1 cellular context compared by ENCODE assay signal in genomic region chr16:89837014-89837546, GRCh38.
A peak's percentile ranks its signal among the peaks of the same experiment; 100 is the strongest.
TF ChIP-seq lines count a peak whose summit lies in the region.

No MANE protein-coding gene starts in this region.

TF ChIP-seq in HepG2, 621 proteins besides CTCF, POLR2A, EP300 and RAD21:
- TF ChIP-seq BCL6 (CRISPR knock-in tag; IDR thresholded peaks at IDR 0.05) (no peak), SRSF9 (IDR thresholded peaks at IDR 0.05; ENCODE audit: borderline replicate concordance, insufficient read depth, low read depth, low read length, poor library complexity, severe bottlenecking) (no peak), NRL (CRISPR knock-in tag; IDR thresholded peaks at IDR 0.05; ENCODE audit: borderline replicate concordance) (no peak; the same call in 1 of the 2 replicates), MATR3 (CRISPR knock-in tag; IDR thresholded peaks at IDR 0.05) (no peak), ZNF891 (CRISPR knock-in tag; IDR thresholded peaks at IDR 0.05) (peak; percentile 19; the same call in 1 of the 2 replicates), ZNF768 (CRISPR knock-in tag; IDR thresholded peaks at IDR 0.05) (peak; percentile 99), IKZF4 (CRISPR knock-in tag; IDR thresholded peaks at IDR 0.05; ENCODE audit: borderline replicate concordance, low read depth, not compliant biosample characterization) (peak; percentile 28), ZNF24 (IDR thresholded peaks at IDR 0.05) (no peak), NCOR1 (IDR thresholded peaks at IDR 0.05; ENCODE audit: borderline replicate concordance, low read length) (no peak), ZBTB42 (CRISPR knock-in tag; IDR thresholded peaks at IDR 0.05) (0 out of 2 replicates have a peak, but pooled peaks have one; percentile 48), ZNF740 (CRISPR knock-in tag; IDR thresholded peaks at IDR 0.05) (no peak), ASH2L (IDR thresholded peaks at IDR 0.05; ENCODE audit: insufficient read length, low read depth, low read length) (no peak), NFE2 (CRISPR knock-in tag; IDR thresholded peaks at IDR 0.05) (0 out of 2 replicates have a peak, but pooled peaks have one; percentile 17), ZBTB7A (CRISPR knock-in tag; IDR thresholded peaks at IDR 0.05) (0 out of 2 replicates have a peak, but pooled peaks have one; percentile 37), FOXC1 (CRISPR knock-in tag; IDR thresholded peaks at IDR 0.05; ENCODE audit: borderline replicate concordance) (0 out of 2 replicates have a peak, but pooled peaks have one; percentile 18), CEBPZ (IDR thresholded peaks at IDR 0.05; ENCODE audit: low read length) (no peak), ZBTB21 (CRISPR knock-in tag; IDR thresholded peaks at IDR 0.05) (peak; percentile 4; the same call in 1 of the 2 replicates), ZSCAN25 (CRISPR knock-in tag; IDR thresholded peaks at IDR 0.05) (no peak), ZNF263 (CRISPR knock-in tag; IDR thresholded peaks at IDR 0.05) (no peak), ZMYM3 (CRISPR knock-in tag; IDR thresholded peaks at IDR 0.05) (peak; percentile 54), ARHGAP35 (CRISPR knock-in tag; IDR thresholded peaks at IDR 0.05; ENCODE audit: borderline replicate concordance) (peak; percentile 18; the same call in 1 of the 2 replicates), ATF7 (IDR thresholded peaks at IDR 0.05) (no peak), ATF7 (CRISPR knock-in tag; IDR thresholded peaks at IDR 0.05) (no peak), EED (CRISPR knock-in tag; IDR thresholded peaks at IDR 0.05) (no peak), KLF9 (CRISPR knock-in tag; IDR thresholded peaks at IDR 0.05; ENCODE audit: low read depth) (no peak), MEIS2 (CRISPR knock-in tag; IDR thresholded peaks at IDR 0.05) (no peak), LCORL (IDR thresholded peaks at IDR 0.05) (no peak), LCORL (CRISPR knock-in tag; IDR thresholded peaks at IDR 0.05) (0 out of 2 replicates have a peak, but pooled peaks have one; percentile 13), DMAP1 (CRISPR knock-in tag; IDR thresholded peaks at IDR 0.05) (no peak), ZNF501 (CRISPR knock-in tag; IDR thresholded peaks at IDR 0.05) (peak; percentile 39), FOXO4 (CRISPR knock-in tag; conservative IDR thresholded peaks at IDR 0.05) (0 out of 2 replicates have a peak, but pooled peaks have one; percentile 64), ZNF549 (CRISPR knock-in tag; IDR thresholded peaks at IDR 0.05) (no peak), SRY (CRISPR knock-in tag; IDR thresholded peaks at IDR 0.05) (0 out of 2 replicates have a peak, but pooled peaks have one; percentile 17), ARID3A (IDR thresholded peaks at IDR 0.05; ENCODE audit: low read depth, low read length) (no peak), ELK4 (CRISPR knock-in tag; IDR thresholded peaks at IDR 0.05; ENCODE audit: borderline replicate concordance) (no peak), ZNF850 (CRISPR knock-in tag; conservative IDR thresholded peaks at IDR 0.05) (no peak), ZNF280B (CRISPR knock-in tag; IDR thresholded peaks at IDR 0.05; ENCODE audit: borderline replicate concordance) (peak; percentile 34; the same call in 1 of the 2 replicates), RFXAP (CRISPR knock-in tag; IDR thresholded peaks at IDR 0.05; ENCODE audit: borderline replicate concordance) (no peak), ZC3H4 (CRISPR knock-in tag; IDR thresholded peaks at IDR 0.05; ENCODE audit: borderline replicate concordance) (0 out of 2 replicates have a peak, but pooled peaks have one; percentile 18), KLF16 (CRISPR knock-in tag; IDR thresholded peaks at IDR 0.05) (no peak), ZNF704 (CRISPR knock-in tag; IDR thresholded peaks at IDR 0.05; ENCODE audit: borderline replicate concordance) (0 out of 2 replicates have a peak, but pooled peaks have one; percentile 9), E2F5 (CRISPR knock-in tag; conservative IDR thresholded peaks at IDR 0.05) (0 out of 2 replicates have a peak, but pooled peaks have one; percentile 36), ZNF572 (CRISPR knock-in tag; IDR thresholded peaks at IDR 0.05) (peak; percentile 97), U2AF1 (optimal IDR thresholded peaks at IDR 0.05; ENCODE audit: low read depth, low read length) (peak; percentile 43), ZNF460 (CRISPR knock-in tag; IDR thresholded peaks at IDR 0.05; ENCODE audit: borderline replicate concordance) (no peak), ZNF567 (CRISPR knock-in tag; IDR thresholded peaks at IDR 0.05; ENCODE audit: borderline replicate concordance) (0 out of 2 replicates have a peak, but pooled peaks have one; percentile 37), ZFP41 (CRISPR knock-in tag; IDR thresholded peaks at IDR 0.05; ENCODE audit: borderline replicate concordance) (0 out of 2 replicates have a peak, but pooled peaks have one; percentile 19), ZFP91 (CRISPR knock-in tag; IDR thresholded peaks at IDR 0.05; ENCODE audit: borderline replicate concordance) (peak; percentile 67; the same call in 1 of the 2 replicates), ZNF224 (CRISPR knock-in tag; IDR thresholded peaks at IDR 0.05) (peak; percentile 55; the same call in 1 of the 2 replicates), ZNF670 (CRISPR knock-in tag; IDR thresholded peaks at IDR 0.05; ENCODE audit: borderline replicate concordance) (no peak), ZNF546 (CRISPR knock-in tag; conservative IDR thresholded peaks at IDR 0.05) (0 out of 2 replicates have a peak, but pooled peaks have one; percentile 12)
